23 cellular contexts compared by ENCODE assay signal in genomic region chr2:60496475-60496874, GRCh38. TPM values are rescaled to one million over a fixed set of nuclear protein-coding genes. Genes with fewer than 3 reads are reported as not detected.
"Had no signal": no experiment of that assay in that cellular context is flagged by ENCODE, and none has a peak within 500 bp of the region (broad histone marks: within the 10 kb centered on the region; RNA-seq: fewer than 3 reads in every experiment).

No MANE protein-coding gene starts in this region.

- H3K27ac ChIP-seq: coronary artery, ovary, psoas muscle, stomach had no signal

- H3K27ac Mint-ChIP-seq: activated naive CD8-positive, alpha-beta T cell; activated T-helper 1 cell treated with anti-CD3 and anti-CD28 coated beads, Interleukin-12 subunit alpha, Interleukin-12 subunit beta, Interleukin-2, Interleukin-4 antibody, amounts not matched to agents 30 ng/mL and 10 ng/mL and 1 ng/mL, durations not matched to agents 14 hours and 24 hours and 36 hours; T-helper 1 cell treated with Interleukin-12 subunit alpha and Interleukin-12 subunit beta and Interleukin-4 antibody, amounts not matched to agents 30 μg/mL and 1 μg/mL, for 36 hours had no signal

- H3K36me3 ChIP-seq: ovary, stomach had no signal

- H3K4me1 ChIP-seq: psoas muscle had no signal

- H3K9me3 Mint-ChIP-seq: activated T-helper 1 cell treated with anti-CD3 and anti-CD28 coated beads, Interleukin-12 subunit alpha, Interleukin-12 subunit beta, Interleukin-2, Interleukin-4 antibody, amounts not matched to agents 30 ng/mL and 10 ng/mL and 1 ng/mL, durations not matched to agents 14 hours and 24 hours and 36 hours; brain; central memory CD8-positive, alpha-beta T cell; T-helper 1 cell treated with Interleukin-12 subunit alpha and Interleukin-12 subunit beta and Interleukin-4 antibody, amounts not matched to agents 30 μg/mL and 1 μg/mL, for 36 hours had no signal

- FAIRE-seq: endometrium had no signal

- H3K4me1 Mint-ChIP-seq: central memory CD8-positive, alpha-beta T cell had no signal

- DNase-seq: activated CD4-positive, alpha-beta T cell treated with anti-CD3 and anti-CD28 coated beads for 1 hour; activated CD4-positive, alpha-beta T cell treated with anti-CD3 and anti-CD28 coated beads, Interleukin-2, amount 50 U/mL, for 4 hours; activated gamma-delta T cell treated with Interleukin-2 at 50 U/mL for 16 hours; amygdala; erythroblast; foreskin melanocyte; glutamatergic neuron; hypothalamus; ovary; psoas muscle; right cardiac atrium; stomach; trophoblast cell had no signal

- H3K36me3 Mint-ChIP-seq: activated naive CD8-positive, alpha-beta T cell had no signal

- H3K4me3 ChIP-seq: coronary artery, lung, ovary, psoas muscle, skin epidermis, stomach had no signal

- ATAC-seq: left lobe of liver, psoas muscle, right cardiac atrium had no signal

- H3K27me3 ChIP-seq: ovary, stomach had no signal

- H3K9me3 ChIP-seq: ovary, psoas muscle, stomach had no signal

- H3K27me3 Mint-ChIP-seq: activated naive CD8-positive, alpha-beta T cell; brain had no signal

- H3K4me3 Mint-ChIP-seq: activated naive CD8-positive, alpha-beta T cell; activated T-helper 1 cell treated with anti-CD3 and anti-CD28 coated beads, Interleukin-12 subunit alpha, Interleukin-12 subunit beta, Interleukin-2, Interleukin-4 antibody, amounts not matched to agents 30 ng/mL and 10 ng/mL and 1 ng/mL, durations not matched to agents 14 hours and 24 hours and 36 hours; brain; central memory CD8-positive, alpha-beta T cell; T-helper 1 cell treated with Interleukin-12 subunit alpha and Interleukin-12 subunit beta and Interleukin-4 antibody, amounts not matched to agents 30 μg/mL and 1 μg/mL, for 36 hours had no signal

RNA-seq across cellular contexts. Expression of gene BCL11A, which starts 57.0 kb away (rescaled TPM):
- total RNA-seq: activated T-helper 1 cell treated with anti-CD3 and anti-CD28 coated beads, Interleukin-12 subunit alpha, Interleukin-12 subunit beta, Interleukin-2, Interleukin-4 antibody, amounts not matched to agents 30 ng/mL and 10 ng/mL and 1 ng/mL, durations not matched to agents 14 hours and 24 hours and 36 hours had no signal
